Comparison of ENCODE assay signal across 20 cellular contexts in the genomic region with DNA sequence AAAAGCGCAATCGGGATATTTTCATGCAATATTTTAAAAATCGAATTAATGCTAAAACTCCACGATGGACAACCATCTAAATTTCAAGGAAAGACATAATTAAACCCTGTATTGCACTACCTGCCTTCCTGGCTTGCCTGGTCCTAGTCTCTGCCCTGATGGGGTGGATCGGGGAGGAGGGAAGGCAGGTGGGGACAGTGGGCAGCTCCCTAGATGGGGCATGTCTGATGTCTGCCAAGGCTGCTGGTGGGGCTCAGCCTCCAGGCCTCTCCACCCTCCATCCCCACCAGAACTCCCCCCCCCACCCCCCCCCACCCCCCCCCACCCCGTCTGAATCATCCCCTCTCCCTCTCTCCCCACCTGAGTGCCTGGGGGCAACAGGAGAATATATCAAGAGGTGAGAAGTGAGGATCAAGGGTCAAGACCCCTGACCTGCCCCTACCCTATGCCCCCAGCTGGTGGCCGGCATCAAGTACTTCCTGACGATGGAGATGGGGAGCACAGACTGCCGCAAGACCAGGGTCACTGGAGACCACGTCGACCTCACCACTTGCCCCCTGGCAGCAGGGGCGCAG. TPM values are rescaled to one million over a fixed set of nuclear protein-coding genes. Genes with fewer than 3 reads are reported as not detected.
DNase-seq lines count a peak whose midpoint lies in the region; ATAC-seq and TF ChIP-seq lines count a peak whose summit lies in the region.
"Had no signal": no experiment of that assay in that cellular context is flagged by ENCODE, and none has a peak within 500 bp of the region (broad histone marks: within the 10 kb centered on the region; RNA-seq: fewer than 3 reads in every experiment).

No MANE protein-coding gene starts in this region.

- intact Hi-C loops in CD4-positive, alpha-beta T cell (cut with DNase I, micrococcal nuclease) = no loop called here
- intact Hi-C loops in stomach (cut with DNase I; ENCODE audit: low total_unique reads) (no loop called here), sciatic nerve (cut with DNase I) (no loop called here)

- TF ChIP-seq EP300 in stomach (IDR thresholded peaks at IDR 0.05) = no peak

- peaks cover 23% of the 10 kb centered on the region for H3K27me3 ChIP-seq in CD4-positive, alpha-beta T cell (ENCODE audit: control insufficient read depth, insufficient read depth, low read length)
- H3K27me3 ChIP-seq in HUES48 (ENCODE audit: control insufficient read depth, insufficient read depth, low read length) (peaks cover 17% of the 10 kb centered on the region), esophagus (ENCODE audit: control insufficient read depth in 1 of 2, insufficient read depth in 2 of 2, low read length in 2 of 2) (no peaks in the 10 kb centered on the region), stomach (peaks cover 0 to 42% (median 24%) of the 10 kb centered on the region in 3 donors)

- H3K27ac ChIP-seq in CD4-positive, alpha-beta T cell (ENCODE audit: low read depth, low read length) = no peak overlapping the region
- H3K27ac ChIP-seq in HUES48 (ENCODE audit: low read depth, low read length) (no peak overlapping the region), esophagus (ENCODE audit: low read depth in 2 of 2, low read length in 1 of 2) (peak overlapping the region; percentile 85 to 90), skin epidermis (peak overlapping the region in 11 of 21 experiments; percentile 4 to 71 (median 26)), stomach (no peak overlapping the region)

- no peaks in the 10 kb centered on the region for H3K9me3 Mint-ChIP-seq in CD4-positive, alpha-beta T cell
- H3K9me3 Mint-ChIP-seq: activated T-helper 17 cell treated with anti-CD3 and anti-CD28 coated beads, Interleukin-2, amount 50 U/mL, for 72 hours; CD8-positive, alpha-beta memory T cell had no signal

- H3K4me3 ChIP-seq in HUES48 (ENCODE audit: low read depth, low read length) = peak overlapping the region; percentile 51; the same call in 1 of the 2 replicates
- peak overlapping the region; percentile 42 to 46 for H3K4me3 ChIP-seq in esophagus (ENCODE audit: low read depth in 1 of 2, low read length in 2 of 2)
- H3K4me3 ChIP-seq in skin epidermis = peak overlapping the region in 5 of 7 experiments; percentile 2 to 23 (median 8)
- H3K4me3 ChIP-seq in stomach = peak overlapping the region in 2 of 4 donors; percentile 24 to 37
- H3K4me3 ChIP-seq: lung had no signal

- no peak overlapping the region for H3K9ac ChIP-seq in HUES48 (ENCODE audit: low read depth, low read length)

- no peaks in the 10 kb centered on the region for H3K9me3 ChIP-seq in CD4-positive, alpha-beta T cell (ENCODE audit: control insufficient read depth, low read length)
- H3K9me3 ChIP-seq in HUES48 (ENCODE audit: control insufficient read depth, insufficient read depth, low read length) (no peaks in the 10 kb centered on the region), esophagus (ENCODE audit: control insufficient read depth in 2 of 2, insufficient read depth in 1 of 2, low read depth in 1 of 2, low read length in 1 of 2) (no peaks in the 10 kb centered on the region), stomach (no peaks in the 10 kb centered on the region)

- no peak overlapping the region for H3K27ac Mint-ChIP-seq in CD4-positive, alpha-beta T cell
- H3K27ac Mint-ChIP-seq: activated naive CD8-positive, alpha-beta T cell; activated T-helper 17 cell treated with anti-CD3 and anti-CD28 coated beads, Interleukin-2, amount 50 U/mL, for 72 hours; CD8-positive, alpha-beta memory T cell had no signal

- POLR2A ChIA-PET in CD4-positive, alpha-beta T cell (lab: Charles Lee) = interaction anchor here (0.8 to 1.6 kb wide), 2 partner anchors 10 to 153 kb away, joined by 4 read pairs; a partner anchor contains a TSS

- peaks cover 23% of the 10 kb centered on the region for H3K27me3 Mint-ChIP-seq in CD4-positive, alpha-beta T cell
- H3K27me3 Mint-ChIP-seq: activated T-helper 17 cell treated with anti-CD3 and anti-CD28 coated beads, Interleukin-2, amount 50 U/mL, for 72 hours had no signal

- CTCF ChIA-PET in CD4-positive, alpha-beta T cell (lab: Charles Lee) = no interaction called here

- ATAC-seq in CD4-positive, alpha-beta T cell (ENCODE audit: poor library complexity) = peak; percentile 11
- no peak for ATAC-seq in sciatic nerve

- DNase-seq in CD4-positive, alpha-beta T cell = no peak
- DNase-seq in stomach = no peak
- no peak for DNase-seq in hypothalamus (lab: John Stamatoyannopoulos, UW)
- no peak for DNase-seq in activated T-cell treated with anti-CD3 and anti-CD28 coated beads, Interleukin-2, amount 50 U/mL, for 1 hour
- DNase-seq in sciatic nerve (ENCODE audit: low spot score) = no peak
- DNase-seq: activated CD4-positive, alpha-beta T cell treated with anti-CD3 and anti-CD28 coated beads for 4 hours; DND-41; NCI-H2171; NCI-H748 treated with DMSO at 0.1 percent for 48 hours; retina; SHP77; stimulated activated CD8-positive, alpha-beta memory T cell treated with anti-CD3 and anti-CD28 coated beads, Interleukin-4, amount 100 ng/mL, for 48 hours had no signal

- no peak for TF ChIP-seq CTCF in CD4-positive, alpha-beta T cell (IDR thresholded peaks at IDR 0.05)
- TF ChIP-seq CTCF in stomach (IDR thresholded peaks at IDR 0.05) = no peak

- H3K36me3 ChIP-seq in HUES48 (ENCODE audit: control insufficient read depth, insufficient read depth, low read length) (no peaks in the 10 kb centered on the region), esophagus (ENCODE audit: control insufficient read depth in 2 of 2, insufficient read depth in 2 of 2, low read length in 1 of 2) (no peaks in the 10 kb centered on the region), stomach (no peaks in the 10 kb centered on the region)

- H3K4me1 Mint-ChIP-seq in CD4-positive, alpha-beta T cell (ENCODE audit: low read depth) = no peaks in the 10 kb centered on the region
- H3K4me1 Mint-ChIP-seq: activated T-helper 17 cell treated with anti-CD3 and anti-CD28 coated beads, Interleukin-2, amount 50 U/mL, for 72 hours; CD8-positive, alpha-beta memory T cell had no signal

- no peak for TF ChIP-seq POLR2A in stomach (IDR thresholded peaks at IDR 0.05)

- 0 out of 2 replicates have a peak, but pooled peaks cover 2% of the 10 kb centered on the region for H3K4me1 ChIP-seq in HUES48 (ENCODE audit: control insufficient read depth, insufficient read depth, low read length)
- peaks cover 2 to 3% of the 10 kb centered on the region in 2 donors for H3K4me1 ChIP-seq in esophagus (ENCODE audit: control insufficient read depth in 2 of 2, insufficient read depth in 2 of 2, low read length in 1 of 2)
- peaks cover 0 to 16% (median 12%) of the 10 kb centered on the region in 4 donors for H3K4me1 ChIP-seq in stomach

- H3K4me3 Mint-ChIP-seq in CD4-positive, alpha-beta T cell = no peak overlapping the region
- H3K4me3 Mint-ChIP-seq: activated naive CD8-positive, alpha-beta T cell; activated T-helper 17 cell treated with anti-CD3 and anti-CD28 coated beads, Interleukin-2, amount 50 U/mL, for 72 hours; CD8-positive, alpha-beta memory T cell had no signal

- WGBS in esophagus, 2 donors = 57 to 59% methylated on average over 11 of the region's 12 CpGs
- WGBS in stomach, 5 donors = 57 to 74% (median 69%) methylated on average over 8 to 12 of the region's 12 CpGs

- no peaks in the 10 kb centered on the region for H3K36me3 Mint-ChIP-seq in CD4-positive, alpha-beta T cell (ENCODE audit: low read depth)
- H3K36me3 Mint-ChIP-seq: activated naive CD8-positive, alpha-beta T cell; CD8-positive, alpha-beta memory T cell had no signal

RNA-seq across cellular contexts. Expression of a gene that starts 0.7 kb away (rescaled TPM):
- total RNA-seq in CD4-positive, alpha-beta T cell = not detected
- polyA plus RNA-seq in esophagus = 10 to 100 TPM; 36.1 to 66.5 TPM
- 10 to 100 TPM in 1 of 5 donors, not detected in 4; 47.8 TPM for total RNA-seq in stomach
- 1 to 10 TPM in 1 of 3 donors, under 1 TPM in 1, not detected in 1; 0.50 to 6.6 TPM for polyA plus RNA-seq in stomach
- total RNA-seq in sciatic nerve = 0.80 TPM
- total RNA-seq: CD8-positive, alpha-beta memory T cell had no signal
- polyA plus RNA-seq: CD8-positive, alpha-beta memory T cell had no signal

RNA-seq across cellular contexts. Expression of a gene that starts 10.2 kb away (rescaled TPM):
- 10 to 100 TPM; 21.3 to 22.3 TPM for total RNA-seq in CD4-positive, alpha-beta T cell
- polyA plus RNA-seq in esophagus = 100 to 1,000 TPM; 142 to 246 TPM
- total RNA-seq in stomach = 10 to 100 TPM; 12.3 to 58.4 (median 27.2) TPM
- 100 to 1,000 TPM; 150 to 207 (median 180) TPM for polyA plus RNA-seq in stomach
- total RNA-seq in sciatic nerve = 127 TPM

RNA-seq across cellular contexts. Expression of a gene that starts 10.5 kb away (rescaled TPM):
- 10 to 100 TPM; 88.2 to 94.1 TPM for total RNA-seq in CD4-positive, alpha-beta T cell
- polyA plus RNA-seq in esophagus (10 to 100 TPM; 13.6 to 17.8 TPM), stomach (10 to 100 TPM; 10.5 to 13.6 (median 13.1) TPM)
- total RNA-seq in stomach (10 to 100 TPM in 2 of 5 donors, 1 to 10 TPM in 2, not detected in 1; 3.8 to 26.1 (median 12.9) TPM), sciatic nerve (24.7 TPM)

RNA-seq across cellular contexts. Expression of a gene that starts 13.8 kb away (rescaled TPM):
- total RNA-seq in CD4-positive, alpha-beta T cell = not detected
- polyA plus RNA-seq in esophagus (under 1 TPM; 0.05 to 0.06 TPM), stomach (1 to 10 TPM in 1 of 3 donors, under 1 TPM in 2; 0.08 to 1.4 (median 0.68) TPM)
- total RNA-seq in stomach (not detected), sciatic nerve (not detected)
- total RNA-seq: CD8-positive, alpha-beta memory T cell had no signal
- polyA plus RNA-seq: CD8-positive, alpha-beta memory T cell had no signal

RNA-seq across cellular contexts. Expression of a gene that starts 36.5 kb away (rescaled TPM):
- total RNA-seq in CD4-positive, alpha-beta T cell = not detected
- polyA plus RNA-seq in esophagus (under 1 TPM in 1 of 2 donors, not detected in 1; 0.01 TPM), stomach (not detected)
- total RNA-seq in stomach (not detected), sciatic nerve (not detected)
- total RNA-seq: CD8-positive, alpha-beta memory T cell; fibroblast of villous mesenchyme; lung had no signal
- polyA plus RNA-seq: CD8-positive, alpha-beta memory T cell; lung had no signal

Comparison
In these comparisons a context has a peak if more than half of its experiments do, and no peak if none do; other contexts are left out.
1. H3K27ac ChIP-seq: peak in esophagus (2 of 2) and skin epidermis (11 of 21); none in CD4-positive, alpha-beta T cell (single experiment), HUES48 (single experiment) and stomach (0 of 5).